Comparison of ENCODE assay signal across 17 cellular contexts in genomic region chr14:71405676-71406075, GRCh38.
A peak's percentile ranks its signal among the peaks of the same experiment; 100 is the strongest.
DNase-seq lines count a peak whose midpoint lies in the region; ATAC-seq, FAIRE-seq and TF ChIP-seq lines count a peak whose summit lies in the region.
"Had no signal": no experiment of that assay in that cellular context is flagged by ENCODE, and none has a peak within 500 bp of the region (broad histone marks: within the 10 kb centered on the region; RNA-seq: fewer than 3 reads in every experiment).

No MANE protein-coding gene starts in this region.

- H3K4me2 ChIP-seq in GM12878 (ENCODE audit: control insufficient read depth, insufficient read depth): no peak overlapping the region

- H3K27me3 Mint-ChIP-seq in stimulated activated memory B cell treated with anti-CD40 and anti-IgM and Interleukin-4, amounts not matched to agents 10 μg/mL and 1 μg/mL and 100 μg/mL, for 72 hours: no peaks in the 10 kb centered on the region
- H3K27me3 Mint-ChIP-seq: CD4-positive, alpha-beta T cell; IgD-negative memory B cell had no signal

- no peak for TF ChIP-seq CTCF in GM12878 (IDR thresholded peaks at IDR 0.05 in 2 of 3, conservative IDR thresholded peaks at IDR 0.05 in 1 of 3; ENCODE audit: control insufficient read depth in 2 of 3, extremely low read depth in 1 of 3, insufficient read depth in 1 of 3, low read depth in 3 of 3, low read length in 3 of 3)

- intact Hi-C loops in GM12878 (cut with micrococcal nuclease; ENCODE audit: unreplicated experiment): no loop called here

- no peak overlapping the region for H3K4me3 Mint-ChIP-seq in stimulated activated memory B cell treated with anti-CD40 and anti-IgM and Interleukin-4, amounts not matched to agents 10 μg/mL and 1 μg/mL and 100 μg/mL, for 72 hours
- H3K4me3 Mint-ChIP-seq: CD4-positive, alpha-beta T cell; IgD-negative memory B cell had no signal

- no TSS peak for BruUV-seq in GM12878 (replicated peaks; lab: Mats Ljungman, UMichigan)

- H3K36me3 Mint-ChIP-seq in stimulated activated memory B cell treated with anti-CD40 and anti-IgM and Interleukin-4, amounts not matched to agents 10 μg/mL and 1 μg/mL and 100 μg/mL, for 72 hours: peaks cover 19% of the 10 kb centered on the region
- H3K36me3 Mint-ChIP-seq: IgD-negative memory B cell had no signal

- no peaks in the 10 kb centered on the region for H3K9me3 Mint-ChIP-seq in stimulated activated memory B cell treated with anti-CD40 and anti-IgM and Interleukin-4, amounts not matched to agents 10 μg/mL and 1 μg/mL and 100 μg/mL, for 72 hours
- H3K9me3 Mint-ChIP-seq: CD4-positive, alpha-beta T cell had no signal

- H3K36me3 ChIP-seq in GM12878 (ENCODE audit: control insufficient read depth in 2 of 2, insufficient read depth in 2 of 2, low read length in 1 of 2) (peaks cover 2% of the 10 kb centered on the region in 2 experiments; a peak in 3 of 4 replicates), HAP-1 (replicated peaks) (no peaks in the 10 kb centered on the region)

- no peak overlapping the region for H3K9ac ChIP-seq in GM12878 (ENCODE audit: control insufficient read depth, insufficient read depth, low read length)

- no peak for FAIRE-seq in GM12878 (lab: Jason Lieb, UNC)
- FAIRE-seq: A204.1, D721Med, HepG2 had no signal

- no peak overlapping the region for H2AFZ ChIP-seq in GM12878 (ENCODE audit: control insufficient read depth, low read depth, low read length)

- H3K27ac ChIP-seq in GM12878 (ENCODE audit: control insufficient read depth, insufficient read depth): no peak overlapping the region
- H3K27ac ChIP-seq: C4-2B had no signal

- no peak for TF ChIP-seq POLR2A in GM12878 (IDR thresholded peaks at IDR 0.05; ENCODE audit: low read depth, low read length)

- RAD21 ChIA-PET in GM12878 (lab: Charles Lee; ENCODE audit: unreplicated experiment): interaction anchor here (0.8 to 3.6 kb wide), 12 partner anchors 25 to 347 kb away, joined by 3 to 68 read pairs (median 4); no protein-coding TSS in a partner anchor

- 95% methylated on average over 4 of the region's 4 CpGs for WGBS in GM12878 (ENCODE audit: insufficient coverage, insufficient replicate concordance, low lambda C conversion rate, missing lambda C conversion rate)

- peak overlapping the region; percentile 6 for H3K27ac Mint-ChIP-seq in stimulated activated memory B cell treated with anti-CD40 and anti-IgM and Interleukin-4, amounts not matched to agents 10 μg/mL and 1 μg/mL and 100 μg/mL, for 72 hours
- H3K27ac Mint-ChIP-seq: CD4-positive, alpha-beta T cell had no signal

- CTCF ChIA-PET in GM12878 (lab: Yijun Ruan, JAX): interaction anchor here (0.9 to 5.1 kb wide), 6 partner anchors 44 to 263 kb away, joined by 3 to 89 read pairs (median 5); no protein-coding TSS in a partner anchor

- DNase-seq in NCI-H226 (peak; percentile 80), GM12878 (ENCODE audit: low read depth, low spot score) (no peak), islet precursor cell (no peak), HAP-1 (ENCODE audit: low spot score in 2 of 2) (no peak)
- DNase-seq: ACHN; Caco-2; CD4-positive, alpha-beta T cell; GDM1; GOT3; H7 had no signal

- POLR2A ChIA-PET in GM12878 (lab: Charles Lee): interaction anchor here (0.8 to 1.6 kb wide), 3 partner anchors 10 to 81 kb away, joined by 3 to 4 read pairs (median 3); no protein-coding TSS in a partner anchor

- H4K20me1 ChIP-seq in GM12878 (ENCODE audit: control insufficient read depth, insufficient read depth): no peaks in the 10 kb centered on the region

- H3K9me3 ChIP-seq in GM12878 (replicated peaks; ENCODE audit: control insufficient read depth, insufficient read depth, low read length) (no peaks in the 10 kb centered on the region; the same call in 1 of the 3 replicates), HAP-1 (no peaks in the 10 kb centered on the region)
- H3K9me3 ChIP-seq: Caco-2 had no signal

- SMC1A ChIA-PET in GM12878 (lab: Charles Lee; ENCODE audit: uncharacterized antibody, unreplicated experiment): interaction anchor here (0.6 to 5.8 kb wide), 16 partner anchors 19 to 328 kb away, joined by 3 to 57 read pairs (median 4); no protein-coding TSS in a partner anchor

- no peak overlapping the region for H3K4me3 ChIP-seq in GM12878
- no peak overlapping the region for H3K4me3 ChIP-seq in HAP-1

- TF ChIP-seq EP300 in GM12878 (IDR thresholded peaks at IDR 0.05; ENCODE audit: borderline replicate concordance in 1 of 2, control insufficient read depth in 1 of 2, low read depth in 2 of 2, low read length in 2 of 2): no peak

- TF ChIP-seq RAD21 in GM12878 (IDR thresholded peaks at IDR 0.05; ENCODE audit: insufficient read depth, low read depth, low read length): no peak

- H3K4me1 ChIP-seq in GM12878 (ENCODE audit: control insufficient read depth, insufficient read depth, low read length): peaks cover 13% of the 10 kb centered on the region; the same call in 1 of the 2 replicates
- H3K4me1 ChIP-seq in HAP-1: no peaks in the 10 kb centered on the region

- H3K4me1 Mint-ChIP-seq in stimulated activated memory B cell treated with anti-CD40 and anti-IgM and Interleukin-4, amounts not matched to agents 10 μg/mL and 1 μg/mL and 100 μg/mL, for 72 hours: peaks cover 38% of the 10 kb centered on the region

- in situ Hi-C loops in GM12878 (cut with MboI) (loop anchor here (10.0 kb wide), 1 partner anchor 271 kb away; no protein-coding TSS in a partner anchor), HAP-1 (cut with MboI; ENCODE audit: low sequenced_read_pairs) (no loop called here)

- ATAC-seq in GM12878 (no peak), SK-N-SH treated with all-trans-retinoic acid at 6 μM for 48 hours (no peak)
- ATAC-seq in stimulated activated memory B cell treated with anti-CD40 and anti-IgM and Interleukin-4, amounts not matched to agents 10 μg/mL and 1 μg/mL and 100 μg/mL, for 72 hours: no peak
- ATAC-seq: HepG2 had no signal

- H3K27me3 ChIP-seq in GM12878 (replicated peaks in 1 of 2; ENCODE audit: control insufficient read depth in 2 of 2, insufficient read depth in 2 of 2, low read length in 1 of 2): no peaks in the 10 kb centered on the region
- no peaks in the 10 kb centered on the region for H3K27me3 ChIP-seq in HAP-1 (ENCODE audit: low read depth)

- H3K79me2 ChIP-seq in GM12878 (ENCODE audit: control insufficient read depth, insufficient read depth, low read length): peaks cover 70% of the 10 kb centered on the region

TF ChIP-seq in GM12878, 131 proteins besides CTCF, POLR2A, EP300 and RAD21:
- TF ChIP-seq MEF2A (IDR thresholded peaks at IDR 0.05; ENCODE audit: insufficient read depth, low read depth, low read length): no peak
- peak; percentile 33; the same call in 1 of the 2 replicates for TF ChIP-seq CREM (IDR thresholded peaks at IDR 0.05; ENCODE audit: low read depth)
- TF ChIP-seq RAD51 (IDR thresholded peaks at IDR 0.05): no peak
- TF ChIP-seq PAX8 (IDR thresholded peaks at IDR 0.05): no peak
- no peak for TF ChIP-seq TAF1 (IDR thresholded peaks at IDR 0.05; ENCODE audit: borderline replicate concordance, low read depth, low read length)

TF ChIP-seq in SK-N-SH treated with all-trans-retinoic acid at 6 μM for 48 hours, 23 proteins besides CTCF, POLR2A, EP300 and RAD21:
- TF ChIP-seq ZNF565 (CRISPR knock-in tag; conservative IDR thresholded peaks at IDR 0.05; ENCODE audit: low read depth): no peak
- TF ChIP-seq ZFP3 (CRISPR knock-in tag; IDR thresholded peaks at IDR 0.05): no peak
TF ChIP-seq in SK-N-SH treated with all-trans-retinoic acid at 6 μM for 48 hours: peak in this region for 0.
